8 cellular contexts compared by ENCODE assay signal in the genomic region with DNA sequence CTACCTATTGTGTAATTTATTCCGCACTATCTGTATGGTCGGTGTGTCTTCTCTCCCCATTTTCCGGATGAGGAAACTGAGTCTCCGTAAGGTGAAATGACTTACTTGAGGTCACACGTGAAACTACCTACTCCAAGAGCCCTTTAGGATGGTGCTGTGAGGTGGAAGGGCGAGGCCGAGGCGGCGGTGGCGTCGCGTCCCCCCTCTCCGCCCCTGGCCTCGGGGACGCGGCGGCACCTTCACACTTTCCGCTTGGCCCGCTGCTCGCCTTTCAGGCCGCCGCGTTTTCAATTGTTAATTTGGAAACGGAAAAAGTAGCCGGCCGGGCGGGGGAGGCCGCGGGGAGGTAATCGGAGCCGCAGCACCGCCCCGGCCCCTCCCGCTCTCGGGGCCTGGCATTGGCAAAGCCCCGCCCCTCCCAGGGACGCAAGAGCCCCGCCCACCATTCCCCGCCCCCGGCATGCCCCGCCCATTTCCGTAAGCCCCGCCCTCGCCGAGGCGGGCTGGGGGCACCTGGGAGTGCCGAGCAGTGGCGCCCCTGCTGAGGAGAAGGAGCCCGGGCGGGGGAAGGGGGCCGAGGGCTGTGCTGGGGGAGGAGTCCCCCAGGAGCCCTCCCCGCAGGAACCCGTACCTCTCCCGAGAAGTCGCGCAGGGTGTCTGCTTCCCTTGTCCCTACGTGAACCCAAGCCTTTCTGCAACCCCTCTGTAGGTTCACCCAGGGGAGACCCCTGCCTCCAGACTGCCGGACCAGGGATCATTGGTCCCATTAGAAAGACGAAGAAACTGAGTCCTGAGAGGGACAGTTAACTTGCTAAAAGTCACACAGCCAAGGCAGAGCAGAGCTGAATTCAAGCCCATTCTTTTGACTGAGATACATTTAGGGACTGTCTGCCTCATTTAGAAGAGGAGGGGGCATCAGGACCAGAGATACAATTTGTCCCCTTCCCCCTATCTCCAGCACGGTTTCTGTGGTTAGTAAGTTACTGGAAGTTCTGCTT. TPM values are rescaled to one million over a fixed set of nuclear protein-coding genes. Genes with fewer than 3 reads are reported as not detected.
A peak's percentile ranks its signal among the peaks of the same experiment; 100 is the strongest.
DNase-seq lines count a peak whose midpoint lies in the region; ATAC-seq and TF ChIP-seq lines count a peak whose summit lies in the region.

No MANE protein-coding gene starts in this region.

- intact Hi-C loops in Right ventricle myocardium inferior (cut with DNase I): no loop called here

- H3K79me2 ChIP-seq in parathyroid adenoma: no peaks in the 10 kb centered on the region

- H3K27ac ChIP-seq in RWPE2 (ENCODE audit: poor library complexity, severe bottlenecking) (no peak overlapping the region), parathyroid adenoma (peak overlapping the region; percentile 36), tibial nerve (peak overlapping the region; percentile 18 to 82 (median 73))

- H3K9ac ChIP-seq in parathyroid adenoma: no peak overlapping the region

- H3K36me3 ChIP-seq in RWPE2 (ENCODE audit: low read depth) (no peaks in the 10 kb centered on the region), parathyroid adenoma (ENCODE audit: control insufficient read depth, insufficient read depth, low read length) (no peaks in the 10 kb centered on the region), tibial nerve (no peaks in the 10 kb centered on the region)

- H3K27me3 ChIP-seq in RWPE2 (ENCODE audit: insufficient read depth, poor library complexity, severe bottlenecking) (no peaks in the 10 kb centered on the region), parathyroid adenoma (ENCODE audit: control insufficient read depth, insufficient read depth, low read length) (no peaks in the 10 kb centered on the region), tibial nerve (no peaks in the 10 kb centered on the region)

- ATAC-seq in GM18502 (IDR thresholded peaks at IDR 0.05; ENCODE audit: poor library complexity, unreplicated experiment): peak; percentile 77
- ATAC-seq in HG03442 (IDR thresholded peaks at IDR 0.05; ENCODE audit: unreplicated experiment): peak; percentile 64
- ATAC-seq in RWPE2 (ENCODE audit: low read depth): peak; percentile 78
- ATAC-seq in Right ventricle myocardium inferior: peak; percentile 85

- no peaks in the 10 kb centered on the region for H3K9me3 ChIP-seq in RWPE2 (ENCODE audit: severe bottlenecking)
- H3K9me3 ChIP-seq in parathyroid adenoma (ENCODE audit: control insufficient read depth, low read length): no peaks in the 10 kb centered on the region
- H3K9me3 ChIP-seq in tibial nerve: no peaks in the 10 kb centered on the region

- H3K4me3 ChIP-seq in RWPE2 (ENCODE audit: severe bottlenecking): peak overlapping the region; percentile 25
- peak overlapping the region; percentile 29 for H3K4me3 ChIP-seq in parathyroid adenoma (ENCODE audit: low read depth, low read length)
- H3K4me3 ChIP-seq in tibial nerve: peak overlapping the region; percentile 30 to 56 (median 46)

- H3K4me1 ChIP-seq in RWPE2 (ENCODE audit: insufficient read depth, poor library complexity, severe bottlenecking): peaks cover 2% of the 10 kb centered on the region
- H3K4me1 ChIP-seq in parathyroid adenoma: no peaks in the 10 kb centered on the region
- H3K4me1 ChIP-seq in tibial nerve: peaks cover 0 to 62% (median 24%) of the 10 kb centered on the region in 4 donors

- DNase-seq in RWPE2 (ENCODE audit: low spot score) (peak; percentile 85), Right ventricle myocardium inferior (ENCODE audit: missing footprints) (peak; percentile 91), tibial nerve (ENCODE audit: low spot score in 2 of 2) (peak; percentile 66 to 72), hippocampal formation (lab: John Stamatoyannopoulos, UW) (no peak)
- DNase-seq in activated naive CD4-positive, alpha-beta T cell treated with Interleukin-2 at 50 U/mL for 16 hours: peak; percentile 88

- TF ChIP-seq CTCF in RWPE2 (IDR thresholded peaks at IDR 0.05; ENCODE audit: poor library complexity, severe bottlenecking) (no peak), parathyroid adenoma (IDR thresholded peaks at IDR 0.05) (no peak), tibial nerve (IDR thresholded peaks at IDR 0.05) (no peak)

- peak overlapping the region; percentile 74 for H3K4me2 ChIP-seq in parathyroid adenoma (ENCODE audit: low read length)

- 8 to 10% methylated on average over 36 to 48 of the region's 60 CpGs for WGBS in tibial nerve, 2 donors

- TF ChIP-seq POLR2A in tibial nerve (IDR thresholded peaks at IDR 0.05): no peak

- TF ChIP-seq EP300 in tibial nerve (IDR thresholded peaks at IDR 0.05): peak in 1 of 2 donors; percentile 11

- no peak overlapping the region for H2AFZ ChIP-seq in parathyroid adenoma

RNA-seq across cellular contexts. Expression of gene KCNQ4, which starts 18.8 kb away (rescaled TPM):
- total RNA-seq in Right ventricle myocardium inferior: 2.8 TPM
- total RNA-seq in tibial nerve: 1 to 10 TPM in 3 of 4 donors, under 1 TPM in 1; 0.22 to 2.1 (median 1.7) TPM

RNA-seq across cellular contexts. Expression of gene CITED4, which starts 59.8 kb away (rescaled TPM):
- total RNA-seq in Right ventricle myocardium inferior: 40.6 TPM
- 10 to 100 TPM in 3 of 4 donors, 1 to 10 TPM in 1; 6.0 to 20.3 (median 13.4) TPM for total RNA-seq in tibial nerve

Comparison
In these comparisons a context has a peak if more than half of its experiments do, and no peak if none do; other contexts are left out.
1. DNase-seq: peak in RWPE2 (single experiment), activated naive CD4-positive, alpha-beta T cell treated with Interleukin-2 at 50 U/mL for 16 hours (single experiment), Right ventricle myocardium inferior (single experiment) and tibial nerve (2 of 2); none in hippocampal formation (0 of 2).
2. Peak in every context shown above with its lines, with median percentiles within 50 percentile points of each other: ATAC-seq and H3K4me3 ChIP-seq.